Comparison of ENCODE assay signal across 9 cellular contexts in the genomic region with DNA sequence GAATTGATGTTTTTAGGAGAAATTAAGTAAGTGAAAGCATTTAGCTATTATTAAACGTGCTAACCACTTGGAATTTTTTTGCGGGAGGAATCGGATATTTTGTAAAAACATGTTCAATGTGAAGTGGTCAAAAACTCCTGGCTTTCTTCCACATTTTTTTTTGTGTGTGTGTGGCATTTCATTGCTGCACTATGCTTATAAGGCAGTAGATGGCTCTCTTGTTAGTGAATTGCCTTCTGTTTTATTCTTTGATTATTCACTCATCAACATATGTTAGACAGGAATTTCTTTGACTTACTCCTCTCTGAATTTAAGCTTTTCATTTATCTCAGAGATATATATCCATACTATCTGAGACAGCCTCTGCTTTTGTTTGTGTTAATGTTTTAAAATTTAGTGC.
DNase-seq lines count a peak whose midpoint lies in the region; ATAC-seq, FAIRE-seq and TF ChIP-seq lines count a peak whose summit lies in the region.
"Had no signal": no experiment of that assay in that cellular context is flagged by ENCODE, and none has a peak within 500 bp of the region (broad histone marks: within the 10 kb centered on the region; RNA-seq: fewer than 3 reads in every experiment).

No MANE protein-coding gene starts in this region.

- no peak overlapping the region for H3K4me3 Mint-ChIP-seq in mesothelial cell of epicardium

- no peak for ATAC-seq in HG03442 (IDR thresholded peaks at IDR 0.05; ENCODE audit: unreplicated experiment)

- H3K4me3 ChIP-seq in astrocyte of the cerebellum (ENCODE audit: low read depth, low read length), result no peak overlapping the region

- no peaks in the 10 kb centered on the region for H3K27me3 Mint-ChIP-seq in mesothelial cell of epicardium (ENCODE audit: low read depth)

- TF ChIP-seq CTCF in astrocyte of the cerebellum (IDR thresholded peaks at IDR 0.05; ENCODE audit: low read depth, low read length, missing control alignments) (peak; percentile 60), mesothelial cell of epicardium (IDR thresholded peaks at IDR 0.05; ENCODE audit: unreplicated experiment) (no peak)

- H3K9me3 Mint-ChIP-seq in mesothelial cell of epicardium, result peaks cover 14% of the 10 kb centered on the region

- in situ Hi-C loops in astrocyte of the cerebellum (cut with HindIII; ENCODE audit: low sequenced_read_pairs), result loop anchor here (5.0 kb wide), 1 partner anchor 55 kb away; no protein-coding TSS in a partner anchor

- peak; percentile 57 for DNase-seq in AG20443 (ENCODE audit: low spot score)
- peak; percentile 3 for DNase-seq in HTR-8/SVneo (ENCODE audit: insufficient read length, low spot score)
- peak; percentile 52 for DNase-seq in astrocyte of the cerebellum (ENCODE audit: low read depth)
- DNase-seq in left kidney (ENCODE audit: low read depth, low spot score), result peak; percentile 21
- no peak for DNase-seq in mesothelial cell of epicardium (ENCODE audit: low spot score in 2 of 2, unreplicated experiment in 2 of 2)
- DNase-seq in NCI-H526 treated with DMSO at 0.1 percent for 48 hours (lab: John Stamatoyannopoulos, UW), result no peak
- DNase-seq in HuH-7.5 (ENCODE audit: low spot score), result no peak
- DNase-seq: stimulated activated CD4-positive, alpha-beta T cell treated with anti-CD3 and anti-CD28 coated beads, Interleukin-2, amount 100 ng/mL, for 24 hours had no signal

- H3K27ac Mint-ChIP-seq in mesothelial cell of epicardium, result no peak overlapping the region

- H3K4me1 Mint-ChIP-seq in mesothelial cell of epicardium, result peaks cover 38% of the 10 kb centered on the region

- FAIRE-seq in HTR-8/SVneo (lab: Jason Lieb, UNC), result no peak

- H3K36me3 Mint-ChIP-seq in mesothelial cell of epicardium, result peaks cover 29% of the 10 kb centered on the region

Comparison
In these comparisons a context has a peak if more than half of its experiments do, and no peak if none do; other contexts are left out.
1. DNase-seq: peak in AG20443 (single experiment), HTR-8/SVneo (single experiment), astrocyte of the cerebellum (single experiment) and left kidney (single experiment); none in mesothelial cell of epicardium (0 of 2), NCI-H526 treated with DMSO at 0.1 percent for 48 hours (single experiment) and HuH-7.5 (single experiment).